Comparison of ENCODE assay signal across 14 cellular contexts in the genomic region with DNA sequence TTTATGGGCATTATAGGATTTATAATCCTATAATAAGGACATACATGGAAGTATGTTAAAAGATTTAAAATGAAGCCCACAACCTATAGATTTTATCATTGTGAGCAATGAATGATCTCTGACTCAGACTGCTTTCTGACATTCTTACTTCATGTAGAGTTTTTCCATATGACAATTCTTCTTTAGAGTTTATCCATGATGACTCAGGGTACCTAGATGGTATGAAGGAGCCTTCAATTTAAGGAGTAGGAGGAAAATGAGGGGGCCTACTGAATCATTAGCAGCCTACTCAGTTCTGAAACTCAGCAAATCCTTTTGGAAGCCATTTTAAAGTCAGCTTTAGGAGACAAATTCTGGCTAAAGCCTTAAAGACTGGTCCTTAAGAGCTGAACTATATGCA. TPM values are rescaled to one million over a fixed set of nuclear protein-coding genes. Genes with fewer than 3 reads are reported as not detected.
DNase-seq lines count a peak whose midpoint lies in the region; FAIRE-seq lines count a peak whose summit lies in the region.
"Had no signal": no experiment of that assay in that cellular context is flagged by ENCODE, and none has a peak within 500 bp of the region (broad histone marks: within the 10 kb centered on the region; RNA-seq: fewer than 3 reads in every experiment).

No MANE protein-coding gene starts in this region.

- H3K36me3 ChIP-seq in mesodermal cell (ENCODE audit: control insufficient read depth, insufficient read depth, low read length), result peaks cover 7% of the 10 kb centered on the region
- H3K36me3 ChIP-seq: right atrium auricular region had no signal

- DNase-seq in Daoy (ENCODE audit: low read depth), result peak; percentile 40
- DNase-seq in HTR-8/SVneo (ENCODE audit: insufficient read length, low spot score), result peak; percentile 36
- DNase-seq in amniotic epithelial cell (ENCODE audit: low read depth), result peak; percentile 46
- no peak for DNase-seq in stimulated activated CD4-positive, alpha-beta T cell treated with anti-CD3 and anti-CD28 coated beads, Interleukin-4, amount 100 ng/mL, for 1 hour
- DNase-seq in T-helper 9 cell, result no peak
- no peak for DNase-seq in stimulated activated naive CD4-positive, alpha-beta T cell (lab: John Stamatoyannopoulos, UW)
- DNase-seq in NCI-H1048 (lab: John Stamatoyannopoulos, UW), result no peak
- DNase-seq: amygdala, NCI-H1092 treated with DMSO at 0.1 percent for 48 hours, NCI-H510A treated with DMSO at 0.1 percent for 48 hours, SIG-M5 had no signal

- no peak for FAIRE-seq in HTR-8/SVneo (lab: Jason Lieb, UNC)
- FAIRE-seq: urothelium cell line had no signal

- H3K27ac ChIP-seq in mesodermal cell (ENCODE audit: low read depth, low read length, severe bottlenecking), result peak overlapping the region; percentile 16
- H3K27ac ChIP-seq: right atrium auricular region had no signal

- peaks cover 33% of the 10 kb centered on the region for H3K4me1 ChIP-seq in mesodermal cell (ENCODE audit: control insufficient read depth, insufficient read depth, low read length, poor library complexity, severe bottlenecking)

- no peak overlapping the region for H3K4me3 ChIP-seq in mesodermal cell (ENCODE audit: extremely low read depth, insufficient read depth, low read length, poor library complexity, severe bottlenecking)
- H3K4me3 ChIP-seq: right atrium auricular region had no signal

- no peaks in the 10 kb centered on the region for H3K9me3 ChIP-seq in mesodermal cell (ENCODE audit: control insufficient read depth, low read length)
- H3K9me3 ChIP-seq: right atrium auricular region had no signal

RNA-seq across cellular contexts. Expression of a gene that starts 10.4 kb away (rescaled TPM):
- total RNA-seq in Daoy (2014; rRNA removed; shearing (Covaris generic)), result 6.2 and 7.1 TPM in 2 replicates
- polyA plus RNA-seq in mesodermal cell (2013, experiment 1 of 2), result 46.5 TPM
- polyA plus RNA-seq in mesodermal cell (2013, experiment 2 of 2), result 43.7 TPM

Comparison
In these comparisons a context has a peak if more than half of its experiments do, and no peak if none do; other contexts are left out.
1. DNase-seq: peak in Daoy (single experiment), HTR-8/SVneo (single experiment) and amniotic epithelial cell (single experiment); none in stimulated activated CD4-positive, alpha-beta T cell treated with anti-CD3 and anti-CD28 coated beads, Interleukin-4, amount 100 ng/mL, for 1 hour (single experiment), T-helper 9 cell (single experiment), stimulated activated naive CD4-positive, alpha-beta T cell (0 of 6) and NCI-H1048 (single experiment).